In genomic region chr15:63715818-63716217, GRCh38 we compare ENCODE assay signal across 2 cellular contexts.
TF ChIP-seq lines count a peak whose summit lies in the region.

No MANE protein-coding gene starts in this region.

TF ChIP-seq in A549, 52 proteins besides CTCF, POLR2A, EP300 and RAD21 (continued from another document):
- TF ChIP-seq, protein P1, sequence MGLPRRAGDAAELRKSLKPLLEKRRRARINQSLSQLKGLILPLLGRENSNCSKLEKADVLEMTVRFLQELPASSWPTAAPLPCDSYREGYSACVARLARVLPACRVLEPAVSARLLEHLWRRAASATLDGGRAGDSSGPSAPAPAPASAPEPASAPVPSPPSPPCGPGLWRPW (IDR thresholded peaks at IDR 0.05), result no peak
- TF ChIP-seq HMGXB4 (CRISPR knock-in tag; IDR thresholded peaks at IDR 0.05; ENCODE audit: borderline replicate concordance), result no peak
- no peak for TF ChIP-seq MAX (IDR thresholded peaks at IDR 0.05)
- no peak for TF ChIP-seq ZC3H11A (IDR thresholded peaks at IDR 0.05)

TF ChIP-seq in WTC11, 78 proteins besides CTCF, POLR2A, EP300 and RAD21 (continued from another document):
- TF ChIP-seq SMAD3 (CRISPR knock-in tag; IDR thresholded peaks at IDR 0.05; ENCODE audit: borderline replicate concordance) (no peak), ETV6 (CRISPR knock-in tag; IDR thresholded peaks at IDR 0.05) (no peak), JAZF1 (CRISPR knock-in tag; IDR thresholded peaks at IDR 0.05) (no peak)
